9 cellular contexts compared by ENCODE assay signal in genomic region chr11:104858882-104859735, GRCh38. TPM values are rescaled to one million over a fixed set of nuclear protein-coding genes. Genes with fewer than 3 reads are reported as not detected.
A peak's percentile ranks its signal among the peaks of the same experiment; 100 is the strongest.
DNase-seq lines count a peak whose midpoint lies in the region; ATAC-seq lines count a peak whose summit lies in the region.
"Had no signal": no experiment of that assay in that cellular context is flagged by ENCODE, and none has a peak within 500 bp of the region (broad histone marks: within the 10 kb centered on the region; RNA-seq: fewer than 3 reads in every experiment).

No MANE protein-coding gene starts in this region.

- POLR2A ChIA-PET in activated CD4-positive, alpha-beta T cell treated with anti-CD3 and anti-CD28 coated beads for 36 hours (lab: Charles Lee), result no interaction called here
- POLR2A ChIA-PET in activated naive CD8-positive, alpha-beta T cell treated with anti-CD3 and anti-CD28 coated beads, Interleukin-2, amount 10 ng/mL, durations not matched to agents 7 days and 5 days (lab: Charles Lee), result no interaction called here

- peak overlapping the region; percentile 40 for H3K27ac Mint-ChIP-seq in activated CD4-positive, alpha-beta T cell treated with anti-CD3 and anti-CD28 coated beads for 36 hours
- no peak overlapping the region for H3K27ac Mint-ChIP-seq in activated CD4-positive, alpha-beta T cell treated with anti-CD3 and anti-CD28 coated beads, Interleukin-2, amount 10 ng/mL, durations not matched to agents 24 days and 14 days
- peak overlapping the region; percentile 72 for H3K27ac Mint-ChIP-seq in activated naive CD8-positive, alpha-beta T cell treated with anti-CD3 and anti-CD28 coated beads, Interleukin-2, amount 10 ng/mL, durations not matched to agents 7 days and 5 days
- peak overlapping the region; percentile 84 for H3K27ac Mint-ChIP-seq in stimulated activated memory B cell treated with anti-CD40 and anti-IgM and Interleukin-4, amounts not matched to agents 10 μg/mL and 1 μg/mL and 100 μg/mL, for 72 hours
- H3K27ac Mint-ChIP-seq in activated naive CD4-positive, alpha-beta T cell treated with anti-CD3 and anti-CD28 coated beads, Interleukin-2, amount 50 U/mL, for 72 hours, result no peak overlapping the region
- H3K27ac Mint-ChIP-seq in activated T-cell treated with anti-CD3 and anti-CD28 coated beads, Interleukin-2, amount 50 U/mL, for 24 hours, result no peak overlapping the region

- CTCF ChIA-PET in activated CD4-positive, alpha-beta T cell treated with anti-CD3 and anti-CD28 coated beads for 36 hours (lab: Charles Lee), result interaction anchor here (1.2 kb wide), 1 partner anchor 8 kb away, joined by 3 read pairs; no protein-coding TSS in a partner anchor

- peak; percentile 33 for ATAC-seq in activated CD4-positive, alpha-beta T cell treated with anti-CD3 and anti-CD28 coated beads for 36 hours
- ATAC-seq in HG03442 (IDR thresholded peaks at IDR 0.05; ENCODE audit: unreplicated experiment), result peak; percentile 57
- peak; percentile 58 for ATAC-seq in activated naive CD8-positive, alpha-beta T cell treated with anti-CD3 and anti-CD28 coated beads, Interleukin-2, amount 10 ng/mL, durations not matched to agents 7 days and 5 days (ENCODE audit: low read depth)
- peak; percentile 95 for ATAC-seq in stimulated activated memory B cell treated with anti-CD40 and anti-IgM and Interleukin-4, amounts not matched to agents 10 μg/mL and 1 μg/mL and 100 μg/mL, for 72 hours
- ATAC-seq in activated naive CD4-positive, alpha-beta T cell treated with anti-CD3 and anti-CD28 coated beads, Interleukin-2, amount 50 U/mL, for 72 hours, result no peak

- H3K4me3 Mint-ChIP-seq in activated CD4-positive, alpha-beta T cell treated with anti-CD3 and anti-CD28 coated beads for 36 hours, result no peak overlapping the region
- H3K4me3 Mint-ChIP-seq in activated CD4-positive, alpha-beta T cell treated with anti-CD3 and anti-CD28 coated beads, Interleukin-2, amount 10 ng/mL, durations not matched to agents 24 days and 14 days, result no peak overlapping the region
- H3K4me3 Mint-ChIP-seq in activated naive CD8-positive, alpha-beta T cell treated with anti-CD3 and anti-CD28 coated beads, Interleukin-2, amount 10 ng/mL, durations not matched to agents 7 days and 5 days, result peak overlapping the region; percentile 17
- H3K4me3 Mint-ChIP-seq in stimulated activated memory B cell treated with anti-CD40 and anti-IgM and Interleukin-4, amounts not matched to agents 10 μg/mL and 1 μg/mL and 100 μg/mL, for 72 hours, result peak overlapping the region; percentile 52
- H3K4me3 Mint-ChIP-seq in activated T-cell treated with anti-CD3 and anti-CD28 coated beads, Interleukin-2, amount 50 U/mL, for 24 hours, result no peak overlapping the region

- H3K9me3 Mint-ChIP-seq in activated CD4-positive, alpha-beta T cell treated with anti-CD3 and anti-CD28 coated beads for 36 hours (ENCODE audit: low read depth), result no peaks in the 10 kb centered on the region
- no peaks in the 10 kb centered on the region for H3K9me3 Mint-ChIP-seq in activated CD4-positive, alpha-beta T cell treated with anti-CD3 and anti-CD28 coated beads, Interleukin-2, amount 10 ng/mL, durations not matched to agents 24 days and 14 days
- H3K9me3 Mint-ChIP-seq in activated naive CD8-positive, alpha-beta T cell treated with anti-CD3 and anti-CD28 coated beads, Interleukin-2, amount 10 ng/mL, durations not matched to agents 7 days and 5 days, result peaks cover 2% of the 10 kb centered on the region
- no peaks in the 10 kb centered on the region for H3K9me3 Mint-ChIP-seq in stimulated activated memory B cell treated with anti-CD40 and anti-IgM and Interleukin-4, amounts not matched to agents 10 μg/mL and 1 μg/mL and 100 μg/mL, for 72 hours
- no peaks in the 10 kb centered on the region for H3K9me3 Mint-ChIP-seq in activated naive CD4-positive, alpha-beta T cell treated with anti-CD3 and anti-CD28 coated beads, Interleukin-2, amount 50 U/mL, for 72 hours
- H3K9me3 Mint-ChIP-seq in activated T-cell treated with anti-CD3 and anti-CD28 coated beads, Interleukin-2, amount 50 U/mL, for 24 hours, result no peaks in the 10 kb centered on the region

- peaks cover 20% of the 10 kb centered on the region for H3K4me1 Mint-ChIP-seq in activated CD4-positive, alpha-beta T cell treated with anti-CD3 and anti-CD28 coated beads for 36 hours
- H3K4me1 Mint-ChIP-seq in activated CD4-positive, alpha-beta T cell treated with anti-CD3 and anti-CD28 coated beads, Interleukin-2, amount 10 ng/mL, durations not matched to agents 24 days and 14 days, result peaks cover 6% of the 10 kb centered on the region
- H3K4me1 Mint-ChIP-seq in activated naive CD8-positive, alpha-beta T cell treated with anti-CD3 and anti-CD28 coated beads, Interleukin-2, amount 10 ng/mL, durations not matched to agents 7 days and 5 days, result peaks cover 15% of the 10 kb centered on the region
- peaks cover 35% of the 10 kb centered on the region for H3K4me1 Mint-ChIP-seq in stimulated activated memory B cell treated with anti-CD40 and anti-IgM and Interleukin-4, amounts not matched to agents 10 μg/mL and 1 μg/mL and 100 μg/mL, for 72 hours
- H3K4me1 Mint-ChIP-seq in activated T-cell treated with anti-CD3 and anti-CD28 coated beads, Interleukin-2, amount 50 U/mL, for 24 hours (ENCODE audit: low read depth), result peaks cover 18% of the 10 kb centered on the region

- H3K27me3 Mint-ChIP-seq in activated CD4-positive, alpha-beta T cell treated with anti-CD3 and anti-CD28 coated beads for 36 hours, result no peaks in the 10 kb centered on the region
- H3K27me3 Mint-ChIP-seq in activated CD4-positive, alpha-beta T cell treated with anti-CD3 and anti-CD28 coated beads, Interleukin-2, amount 10 ng/mL, durations not matched to agents 24 days and 14 days, result peaks cover 2% of the 10 kb centered on the region
- H3K27me3 Mint-ChIP-seq in activated naive CD8-positive, alpha-beta T cell treated with anti-CD3 and anti-CD28 coated beads, Interleukin-2, amount 10 ng/mL, durations not matched to agents 7 days and 5 days, result no peaks in the 10 kb centered on the region
- H3K27me3 Mint-ChIP-seq in stimulated activated memory B cell treated with anti-CD40 and anti-IgM and Interleukin-4, amounts not matched to agents 10 μg/mL and 1 μg/mL and 100 μg/mL, for 72 hours, result no peaks in the 10 kb centered on the region
- H3K27me3 Mint-ChIP-seq in activated T-cell treated with anti-CD3 and anti-CD28 coated beads, Interleukin-2, amount 50 U/mL, for 24 hours, result no peaks in the 10 kb centered on the region

- peak; percentile 10 for DNase-seq in activated CD4-positive, alpha-beta T cell treated with anti-CD3 and anti-CD28 coated beads for 36 hours
- no peak for DNase-seq in activated CD4-positive, alpha-beta T cell treated with anti-CD3 and anti-CD28 coated beads, Interleukin-2, amount 10 ng/mL, durations not matched to agents 24 days and 14 days
- DNase-seq in activated naive CD8-positive, alpha-beta T cell treated with anti-CD3 and anti-CD28 coated beads, Interleukin-2, amount 10 ng/mL, durations not matched to agents 7 days and 5 days, result no peak
- DNase-seq in RKO (ENCODE audit: low spot score), result no peak
- DNase-seq in activated naive CD4-positive, alpha-beta T cell treated with anti-CD3 and anti-CD28 coated beads, Interleukin-2, amount 50 U/mL, for 72 hours (ENCODE audit: low spot score in 2 of 2), result no peak
- DNase-seq in activated T-cell treated with anti-CD3 and anti-CD28 coated beads, Interleukin-2, amount 50 U/mL, for 24 hours, result no peak
- DNase-seq: lower lobe of right lung had no signal

- H3K36me3 Mint-ChIP-seq in activated CD4-positive, alpha-beta T cell treated with anti-CD3 and anti-CD28 coated beads for 36 hours (ENCODE audit: low read depth), result no peaks in the 10 kb centered on the region
- H3K36me3 Mint-ChIP-seq in activated CD4-positive, alpha-beta T cell treated with anti-CD3 and anti-CD28 coated beads, Interleukin-2, amount 10 ng/mL, durations not matched to agents 24 days and 14 days (ENCODE audit: low read depth), result no peaks in the 10 kb centered on the region
- H3K36me3 Mint-ChIP-seq in activated naive CD8-positive, alpha-beta T cell treated with anti-CD3 and anti-CD28 coated beads, Interleukin-2, amount 10 ng/mL, durations not matched to agents 7 days and 5 days, result peaks cover 1% of the 10 kb centered on the region
- H3K36me3 Mint-ChIP-seq in stimulated activated memory B cell treated with anti-CD40 and anti-IgM and Interleukin-4, amounts not matched to agents 10 μg/mL and 1 μg/mL and 100 μg/mL, for 72 hours, result no peaks in the 10 kb centered on the region
- no peaks in the 10 kb centered on the region for H3K36me3 Mint-ChIP-seq in activated naive CD4-positive, alpha-beta T cell treated with anti-CD3 and anti-CD28 coated beads, Interleukin-2, amount 50 U/mL, for 72 hours
- H3K36me3 Mint-ChIP-seq in activated T-cell treated with anti-CD3 and anti-CD28 coated beads, Interleukin-2, amount 50 U/mL, for 24 hours (ENCODE audit: low read depth), result no peaks in the 10 kb centered on the region

- intact Hi-C loops in activated CD4-positive, alpha-beta T cell treated with anti-CD3 and anti-CD28 coated beads for 36 hours (cut with DNase I, micrococcal nuclease), result no loop called here
- intact Hi-C loops in activated CD4-positive, alpha-beta T cell treated with anti-CD3 and anti-CD28 coated beads, Interleukin-2, amount 10 ng/mL, durations not matched to agents 24 days and 14 days (cut with micrococcal nuclease), result no loop called here

RNA-seq across cellular contexts. Expression of gene CASP12, which starts 39.2 kb away (rescaled TPM):
- total RNA-seq in activated CD4-positive, alpha-beta T cell treated with anti-CD3 and anti-CD28 coated beads for 36 hours, result not detected
- not detected in 2 replicates for total RNA-seq in activated CD4-positive, alpha-beta T cell treated with anti-CD3 and anti-CD28 coated beads, Interleukin-2, amount 10 ng/mL, durations not matched to agents 24 days and 14 days
- total RNA-seq in activated naive CD8-positive, alpha-beta T cell treated with anti-CD3 and anti-CD28 coated beads, Interleukin-2, amount 10 ng/mL, durations not matched to agents 7 days and 5 days, result not detected
- total RNA-seq in activated naive CD4-positive, alpha-beta T cell treated with anti-CD3 and anti-CD28 coated beads, Interleukin-2, amount 50 U/mL, for 72 hours, result not detected

Comparison
In these comparisons a context has a peak if more than half of its experiments do, and no peak if none do; other contexts are left out.
1. H3K27ac Mint-ChIP-seq: peak in activated CD4-positive, alpha-beta T cell treated with anti-CD3 and anti-CD28 coated beads for 36 hours (single experiment), activated naive CD8-positive, alpha-beta T cell treated with anti-CD3 and anti-CD28 coated beads, Interleukin-2, amount 10 ng/mL, durations not matched to agents 7 days and 5 days (single experiment) and stimulated activated memory B cell treated with anti-CD40 and anti-IgM and Interleukin-4, amounts not matched to agents 10 μg/mL and 1 μg/mL and 100 μg/mL, for 72 hours (single experiment); none in activated CD4-positive, alpha-beta T cell treated with anti-CD3 and anti-CD28 coated beads, Interleukin-2, amount 10 ng/mL, durations not matched to agents 24 days and 14 days (single experiment), activated naive CD4-positive, alpha-beta T cell treated with anti-CD3 and anti-CD28 coated beads, Interleukin-2, amount 50 U/mL, for 72 hours (0 of 2) and activated T-cell treated with anti-CD3 and anti-CD28 coated beads, Interleukin-2, amount 50 U/mL, for 24 hours (single experiment).
2. ATAC-seq: peak in activated CD4-positive, alpha-beta T cell treated with anti-CD3 and anti-CD28 coated beads for 36 hours (single experiment), HG03442 (single experiment), activated naive CD8-positive, alpha-beta T cell treated with anti-CD3 and anti-CD28 coated beads, Interleukin-2, amount 10 ng/mL, durations not matched to agents 7 days and 5 days (single experiment) and stimulated activated memory B cell treated with anti-CD40 and anti-IgM and Interleukin-4, amounts not matched to agents 10 μg/mL and 1 μg/mL and 100 μg/mL, for 72 hours (single experiment); none in activated naive CD4-positive, alpha-beta T cell treated with anti-CD3 and anti-CD28 coated beads, Interleukin-2, amount 50 U/mL, for 72 hours (0 of 2).
3. H3K4me3 Mint-ChIP-seq: peak in activated naive CD8-positive, alpha-beta T cell treated with anti-CD3 and anti-CD28 coated beads, Interleukin-2, amount 10 ng/mL, durations not matched to agents 7 days and 5 days (single experiment) and stimulated activated memory B cell treated with anti-CD40 and anti-IgM and Interleukin-4, amounts not matched to agents 10 μg/mL and 1 μg/mL and 100 μg/mL, for 72 hours (single experiment); none in activated CD4-positive, alpha-beta T cell treated with anti-CD3 and anti-CD28 coated beads for 36 hours (single experiment), activated CD4-positive, alpha-beta T cell treated with anti-CD3 and anti-CD28 coated beads, Interleukin-2, amount 10 ng/mL, durations not matched to agents 24 days and 14 days (single experiment) and activated T-cell treated with anti-CD3 and anti-CD28 coated beads, Interleukin-2, amount 50 U/mL, for 24 hours (single experiment).